Comparison of ENCODE assay signal across 9 cellular contexts in the genomic region with DNA sequence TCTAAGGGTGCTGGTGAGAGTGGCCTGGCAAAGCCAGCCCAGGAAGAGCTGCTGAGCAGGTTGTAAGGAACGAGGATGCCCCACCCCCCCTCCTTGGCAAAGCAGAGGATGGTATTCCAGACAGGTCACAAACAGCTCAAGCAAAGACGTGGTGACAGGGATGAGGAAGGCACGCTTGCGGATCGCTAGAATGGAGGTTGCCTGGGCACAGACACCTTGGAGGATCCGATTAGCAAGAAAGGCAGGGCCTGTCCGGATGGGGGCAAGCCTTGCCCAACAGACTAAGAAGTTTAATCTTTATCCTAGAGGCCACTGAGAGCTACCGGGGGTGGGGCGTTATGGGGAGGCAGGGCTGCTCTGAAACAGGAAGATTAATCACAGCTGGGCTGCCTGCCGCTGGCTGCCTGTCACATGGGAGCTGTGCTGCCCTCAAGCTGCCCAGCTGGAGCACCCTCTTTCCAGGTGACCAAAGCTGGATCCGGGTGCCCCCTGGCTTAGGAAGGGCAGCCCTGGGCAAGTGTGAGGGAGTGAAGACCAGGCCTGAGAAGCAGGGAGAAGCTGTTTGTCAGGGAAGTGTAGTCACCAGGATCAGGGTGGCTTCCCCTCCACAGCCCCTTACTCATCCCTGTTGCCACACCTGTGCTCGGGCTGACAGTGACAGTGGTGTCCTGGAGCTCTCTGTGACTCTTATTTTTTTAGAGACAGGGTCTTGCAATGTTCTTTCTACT. TPM values are rescaled to one million over a fixed set of nuclear protein-coding genes. Genes with fewer than 3 reads are reported as not detected.
DNase-seq lines count a peak whose midpoint lies in the region; ATAC-seq and TF ChIP-seq lines count a peak whose summit lies in the region.
"Had no signal": no experiment of that assay in that cellular context is flagged by ENCODE, and none has a peak within 500 bp of the region (broad histone marks: within the 10 kb centered on the region; RNA-seq: fewer than 3 reads in every experiment).

No MANE protein-coding gene starts in this region.

- H3K4me1 ChIP-seq in Panc1 (ENCODE audit: control insufficient read depth, insufficient read depth, low read length), result peaks cover 8% of the 10 kb centered on the region
- peaks cover 4% of the 10 kb centered on the region for H3K4me1 ChIP-seq in BE2C

- H3K27me3 ChIP-seq in Panc1 (ENCODE audit: control insufficient read depth, insufficient read depth, low read length) (no peaks in the 10 kb centered on the region), BE2C (no peaks in the 10 kb centered on the region)

- H3K27me3 Mint-ChIP-seq in activated naive CD4-positive, alpha-beta T cell treated with anti-CD3 and anti-CD28 coated beads, Interleukin-2, amount 50 U/mL, for 24 hours, result no peaks in the 10 kb centered on the region

- H3K4me1 Mint-ChIP-seq in activated naive CD4-positive, alpha-beta T cell treated with anti-CD3 and anti-CD28 coated beads, Interleukin-2, amount 50 U/mL, for 24 hours, result peaks cover 96% of the 10 kb centered on the region
- H3K4me1 Mint-ChIP-seq: neural crest cell had no signal

- no TSS peak for BruUV-seq in Panc1 (replicated peaks; lab: Mats Ljungman, UMichigan)

- CTCF ChIA-PET in Panc1 (lab: Charles Lee), result interaction anchor here (0.5 to 1.7 kb wide), 2 partner anchors 93 to 239 kb away, joined by 4 read pairs; a partner anchor contains a TSS

- no peaks in the 10 kb centered on the region for H3K36me3 Mint-ChIP-seq in activated naive CD4-positive, alpha-beta T cell treated with anti-CD3 and anti-CD28 coated beads, Interleukin-2, amount 50 U/mL, for 24 hours

- TF ChIP-seq CTCF in Panc1 (IDR thresholded peaks at IDR 0.05), result no peak
- no peak for TF ChIP-seq CTCF in BE2C (IDR thresholded peaks at IDR 0.05; ENCODE audit: low read depth, low read length)

- no peaks in the 10 kb centered on the region for H3K9me3 Mint-ChIP-seq in activated naive CD4-positive, alpha-beta T cell treated with anti-CD3 and anti-CD28 coated beads, Interleukin-2, amount 50 U/mL, for 24 hours
- H3K9me3 Mint-ChIP-seq: neural crest cell had no signal

- H3K4me3 Mint-ChIP-seq in activated naive CD4-positive, alpha-beta T cell treated with anti-CD3 and anti-CD28 coated beads, Interleukin-2, amount 50 U/mL, for 24 hours, result peak overlapping the region; percentile 85
- H3K4me3 Mint-ChIP-seq: neural crest cell had no signal

- H3K36me3 ChIP-seq in Panc1 (ENCODE audit: control insufficient read depth, insufficient read depth, low read length) (no peaks in the 10 kb centered on the region), BE2C (no peaks in the 10 kb centered on the region)

- intact Hi-C loops in Panc1 (cut with micrococcal nuclease; ENCODE audit: unreplicated experiment), result loop anchor here (5.0 kb wide), 2 partner anchors 76 to 236 kb away; a partner anchor contains a TSS

- POLR2A ChIA-PET in Panc1 (lab: Charles Lee), result interaction anchor here (0.6 to 0.8 kb wide), 2 partner anchors 17 to 67 kb away, joined by 3 to 4 read pairs; no protein-coding TSS in a partner anchor

- H3K27ac Mint-ChIP-seq in activated naive CD4-positive, alpha-beta T cell treated with anti-CD3 and anti-CD28 coated beads, Interleukin-2, amount 50 U/mL, for 24 hours, result peak overlapping the region; percentile 93

- H3K9me3 ChIP-seq in Panc1 (ENCODE audit: control insufficient read depth, insufficient read depth, low read depth, low read length), result no peaks in the 10 kb centered on the region
- H3K9me3 ChIP-seq in BE2C, result no peaks in the 10 kb centered on the region

- H3K4me3 ChIP-seq in Panc1 (ENCODE audit: low read depth in 2 of 2, low read length in 2 of 2), result no peak overlapping the region
- H3K4me3 ChIP-seq in BE2C (ENCODE audit: low read depth, low read length), result no peak overlapping the region

- DNase-seq in Panc1 (ENCODE audit: low read depth, low spot score) (no peak), left kidney (ENCODE audit: low read depth, low spot score) (peak; percentile 38), NCI-H774 (lab: John Stamatoyannopoulos, UW) (no peak), BE2C (no peak), cerebellum (ENCODE audit: low spot score) (no peak)
- peak; percentile 65 for DNase-seq in stimulated activated naive CD8-positive, alpha-beta T cell treated with anti-CD3 and anti-CD28 coated beads, Interleukin-15, Interleukin-2, amounts not matched to agents 100 U/mL and 50 U/mL, for 24 hours

- no peak overlapping the region for H3K27ac ChIP-seq in Panc1 (ENCODE audit: low read length)

- ATAC-seq in GM19395 (IDR thresholded peaks at IDR 0.05; ENCODE audit: unreplicated experiment) (peak; percentile 44), Panc1 (peak; percentile 8; the same call in 1 of the 2 replicates)
- peak; percentile 34 for ATAC-seq in stimulated activated naive CD8-positive, alpha-beta T cell treated with anti-CD3 and anti-CD28 coated beads, Interleukin-15, Interleukin-2, amounts not matched to agents 100 U/mL and 50 U/mL, for 24 hours

- in situ Hi-C loops in Panc1 (cut with HindIII; ENCODE audit: low pct_unique_long_range_greater_than_20kb, low sequenced_read_pairs), result no loop called here

RNA-seq across cellular contexts. Expression of a gene that starts 9.2 kb away (rescaled TPM):
- total RNA-seq in Panc1 (2021; ENCODE audit: unreplicated experiment) (2.5 TPM), cerebellum (3.5 TPM)
- polyA plus RNA-seq in Panc1 (2012; ENCODE audit: insufficient read length), result 7.1 TPM
- polyA plus RNA-seq in BE2C (2012; ENCODE audit: insufficient read depth, insufficient read length, low read depth), result 9.0 TPM

Comparison
In these comparisons a context has a peak if more than half of its experiments do, and no peak if none do; other contexts are left out.
1. DNase-seq: peak in left kidney (single experiment) and stimulated activated naive CD8-positive, alpha-beta T cell treated with anti-CD3 and anti-CD28 coated beads, Interleukin-15, Interleukin-2, amounts not matched to agents 100 U/mL and 50 U/mL, for 24 hours (single experiment); none in Panc1 (single experiment), NCI-H774 (single experiment), BE2C (single experiment) and cerebellum (single experiment).
2. Peak in every context shown above with its lines, with median percentiles within 50 percentile points of each other: ATAC-seq.